In genomic region chr13:20608438-20609020, GRCh38 we compare ENCODE assay signal across 28 cellular contexts. TPM values are rescaled to one million over a fixed set of nuclear protein-coding genes. Genes with fewer than 3 reads are reported as not detected.
DNase-seq lines count a peak whose midpoint lies in the region; ATAC-seq and TF ChIP-seq lines count a peak whose summit lies in the region.
"Had no signal": no experiment of that assay in that cellular context is flagged by ENCODE, and none has a peak within 500 bp of the region (broad histone marks: within the 10 kb centered on the region; RNA-seq: fewer than 3 reads in every experiment).

No MANE protein-coding gene starts in this region.

- H3K56ac ChIP-seq in H9 (ENCODE audit: insufficient read length, low read depth, low read length): no peak overlapping the region

- no peak overlapping the region for H3K4me3 Mint-ChIP-seq in neural crest cell
- no peak overlapping the region for H3K4me3 Mint-ChIP-seq in H9
- H3K4me3 Mint-ChIP-seq: activated CD8-positive, alpha-beta T cell treated with anti-CD3 and anti-CD28 coated beads for 36 hours; activated naive CD8-positive, alpha-beta T cell treated with anti-CD3 and anti-CD28 coated beads, Interleukin-2, amount 10 ng/mL, durations not matched to agents 7 days and 5 days; brain; naive thymus-derived CD4-positive, alpha-beta T cell had no signal

- in situ Hi-C loops in GM23248 (cut with MboI): no loop called here

- H4K8ac ChIP-seq in H9 (replicated peaks; ENCODE audit: insufficient read length, low read depth, low read length): no peak overlapping the region

- H3K79me2 ChIP-seq in GM23248 (ENCODE audit: insufficient read depth) (no peaks in the 10 kb centered on the region), H9 (ENCODE audit: insufficient read depth, low read length) (no peaks in the 10 kb centered on the region)

- no peak overlapping the region for H2AK5ac ChIP-seq in H9 (ENCODE audit: insufficient read length, low read length)

- H3K9ac ChIP-seq in GM23248: peak overlapping the region; percentile 36
- no peak overlapping the region for H3K9ac ChIP-seq in H9 (ENCODE audit: extremely low read depth, insufficient read length, low read length)

- WGBS in GM23248 (ENCODE audit: low coverage in 1 of 2, low lambda C conversion rate in 2 of 2, missing lambda C conversion rate in 2 of 2), 2 experiments: 81 to 92% methylated on average over 9 to 10 of the region's 10 CpGs
- WGBS in H9 (ENCODE audit: extremely low coverage, insufficient read length, low lambda C conversion rate): no CpG with 5 or more reads among the region's 10 CpGs

- no peak overlapping the region for H2BK12ac ChIP-seq in H9 (ENCODE audit: insufficient read length, low read depth, low read length)

- peak overlapping the region; percentile 48 for H3K27ac ChIP-seq in GM23248
- peak overlapping the region; percentile 61 for H3K27ac ChIP-seq in angular gyrus (ENCODE audit: low read depth, low read length)
- H3K27ac ChIP-seq in H9 (ENCODE audit: insufficient read length, low read depth, low read length): no peak overlapping the region
- H3K27ac ChIP-seq: coronary artery, heart right ventricle, left lung, right atrium auricular region, tibial artery had no signal

- no peak overlapping the region for H4K91ac ChIP-seq in H9 (ENCODE audit: insufficient read length, low read depth, low read length)

- no peaks in the 10 kb centered on the region for H3K27me3 Mint-ChIP-seq in neural crest cell (ENCODE audit: low read depth)
- H3K27me3 Mint-ChIP-seq in H9 (ENCODE audit: low read depth): no peaks in the 10 kb centered on the region
- H3K27me3 Mint-ChIP-seq: activated CD8-positive, alpha-beta T cell treated with anti-CD3 and anti-CD28 coated beads for 36 hours; activated naive CD8-positive, alpha-beta T cell treated with anti-CD3 and anti-CD28 coated beads, Interleukin-2, amount 10 ng/mL, durations not matched to agents 7 days and 5 days; brain; naive thymus-derived CD4-positive, alpha-beta T cell had no signal

- H3K36me3 Mint-ChIP-seq in neural crest cell (ENCODE audit: low read depth): peaks cover 15% of the 10 kb centered on the region
- peaks cover 0 to 11% (median 0%) of the 10 kb centered on the region in 3 experiments; a peak in 1 of 7 replicates for H3K36me3 Mint-ChIP-seq in H9 (ENCODE audit: insufficient read depth in 1 of 3, low read depth in 3 of 3)
- H3K36me3 Mint-ChIP-seq: activated naive CD8-positive, alpha-beta T cell treated with anti-CD3 and anti-CD28 coated beads, Interleukin-2, amount 10 ng/mL, durations not matched to agents 7 days and 5 days had no signal

- H3K23me2 ChIP-seq in H9 (ENCODE audit: insufficient read length, low read depth, low read length, poor library complexity, severe bottlenecking): no peaks in the 10 kb centered on the region

- H3K27ac Mint-ChIP-seq in neural crest cell (ENCODE audit: unreplicated experiment) (peak overlapping the region; percentile 12), H9 (no peak overlapping the region)
- H3K27ac Mint-ChIP-seq: activated CD8-positive, alpha-beta T cell treated with anti-CD3 and anti-CD28 coated beads for 36 hours; activated naive CD8-positive, alpha-beta T cell treated with anti-CD3 and anti-CD28 coated beads, Interleukin-2, amount 10 ng/mL, durations not matched to agents 7 days and 5 days; naive thymus-derived CD4-positive, alpha-beta T cell had no signal

- H2BK20ac ChIP-seq in H9 (ENCODE audit: low read depth, low read length, poor library complexity, severe bottlenecking): no peak overlapping the region

- H3K4me2 ChIP-seq in GM23248 (ENCODE audit: unreplicated experiment) (peak overlapping the region; percentile 25), H9 (ENCODE audit: insufficient read depth, insufficient read length, low read length) (no peak overlapping the region)

- peaks cover 17% of the 10 kb centered on the region for H3F3A ChIP-seq in GM23248 (ENCODE audit: insufficient read depth)

- H3K9me3 Mint-ChIP-seq in neural crest cell (no peaks in the 10 kb centered on the region), H9 (no peaks in the 10 kb centered on the region)
- H3K9me3 Mint-ChIP-seq: activated CD8-positive, alpha-beta T cell treated with anti-CD3 and anti-CD28 coated beads for 36 hours; activated naive CD8-positive, alpha-beta T cell treated with anti-CD3 and anti-CD28 coated beads, Interleukin-2, amount 10 ng/mL, durations not matched to agents 7 days and 5 days; brain; naive thymus-derived CD4-positive, alpha-beta T cell had no signal

- ATAC-seq in HG03108 (IDR thresholded peaks at IDR 0.05; ENCODE audit: unreplicated experiment) (no peak), HG03571 (IDR thresholded peaks at IDR 0.05; ENCODE audit: unreplicated experiment) (no peak), GM18519 (IDR thresholded peaks at IDR 0.05; ENCODE audit: low FRiP score, unreplicated experiment) (no peak)
- ATAC-seq: activated CD8-positive, alpha-beta T cell treated with anti-CD3 and anti-CD28 coated beads for 36 hours; heart right ventricle; left lung; naive thymus-derived CD4-positive, alpha-beta T cell; Panc1 had no signal

- no peak overlapping the region for H2BK5ac ChIP-seq in H9 (ENCODE audit: insufficient read length, low read length)

- no peaks in the 10 kb centered on the region for H3K27me3 ChIP-seq in GM23248 (replicated peaks; ENCODE audit: insufficient read depth)
- no peaks in the 10 kb centered on the region for H3K27me3 ChIP-seq in H9 (ENCODE audit: insufficient read depth, low read length)
- H3K27me3 ChIP-seq: heart right ventricle, left lung, right atrium auricular region, tibial artery had no signal

- H2BK15ac ChIP-seq in H9 (ENCODE audit: low read depth, low read length): no peak overlapping the region

- no peak for TF ChIP-seq CTCF in neural crest cell (conservative IDR thresholded peaks at IDR 0.05)
- TF ChIP-seq CTCF in H9 (conservative IDR thresholded peaks at IDR 0.05): no peak

- no peak overlapping the region for H2BK120ac ChIP-seq in H9 (ENCODE audit: low read depth, low read length, poor library complexity, severe bottlenecking)

- H3K23ac ChIP-seq in H9 (ENCODE audit: insufficient read length, low read depth, low read length): no peak overlapping the region

- H3K9me3 ChIP-seq in GM23248 (ENCODE audit: low read depth): no peaks in the 10 kb centered on the region
- no peaks in the 10 kb centered on the region for H3K9me3 ChIP-seq in H9 (ENCODE audit: control insufficient read depth, low read depth, low read length)
- H3K9me3 ChIP-seq: Caco-2, HAP-1, heart right ventricle, left lung, right atrium auricular region, tibial artery had no signal

- no peak overlapping the region for H3T11ph ChIP-seq in H9 (ENCODE audit: low read length)

- H3K14ac ChIP-seq in H9 (ENCODE audit: insufficient read depth, low read length): no peak overlapping the region

- no peaks in the 10 kb centered on the region for H3K36me3 ChIP-seq in GM23248 (ENCODE audit: low read depth)
- H3K36me3 ChIP-seq: HAP-1 had no signal

- peaks cover 11% of the 10 kb centered on the region for H3K4me1 ChIP-seq in GM23248 (ENCODE audit: insufficient read depth)
- no peaks in the 10 kb centered on the region for H3K4me1 ChIP-seq in H9 (ENCODE audit: insufficient read depth, low read length)
- H3K4me1 ChIP-seq: Caco-2, HAP-1, heart right ventricle, left lung, right atrium auricular region, tibial artery had no signal

- H4K5ac ChIP-seq in H9 (ENCODE audit: insufficient read length, low read depth, low read length): no peak overlapping the region

- no peaks in the 10 kb centered on the region for H3K79me1 ChIP-seq in H9 (ENCODE audit: insufficient read depth, low read depth, low read length, poor library complexity, severe bottlenecking)

- H3K9me2 ChIP-seq in GM23248 (ENCODE audit: insufficient read depth): no peaks in the 10 kb centered on the region

- H3K4ac ChIP-seq in H9 (ENCODE audit: low read depth, low read length): no peak overlapping the region

- H3K4me1 Mint-ChIP-seq in neural crest cell (peaks cover 3% of the 10 kb centered on the region), H9 (peaks cover 5 to 6% of the 10 kb centered on the region in 2 experiments; a peak in 3 of 4 replicates)
- H3K4me1 Mint-ChIP-seq: activated naive CD8-positive, alpha-beta T cell treated with anti-CD3 and anti-CD28 coated beads, Interleukin-2, amount 10 ng/mL, durations not matched to agents 7 days and 5 days; brain; naive thymus-derived CD4-positive, alpha-beta T cell had no signal

- DNase-seq in GM23248 (peak; percentile 3), fibroblast of gingiva (ENCODE audit: low read depth) (peak; percentile 1), neural crest cell (ENCODE audit: low read depth, low spot score) (no peak), H9 (no peak)
- DNase-seq: activated CD4-positive, CD25-positive, alpha-beta regulatory T cell treated with anti-CD3 and anti-CD28 coated beads, Interleukin-2, amount 50 U/mL, for 72 hours; activated CD8-positive, alpha-beta T cell treated with anti-CD3 and anti-CD28 coated beads for 36 hours; activated effector memory CD4-positive, alpha-beta T cell treated with anti-CD3 and anti-CD28 coated beads, Interleukin-2, amount 50 U/mL, for 16 hours; activated naive CD8-positive, alpha-beta T cell treated with anti-CD3 and anti-CD28 coated beads, Interleukin-2, amount 10 ng/mL, durations not matched to agents 7 days and 5 days; Caco-2; DND-41; heart right ventricle; left lung; naive thymus-derived CD4-positive, alpha-beta T cell; NCI-H1417 treated with DMSO at 0.1 percent for 48 hours; NCI-H2107; NCI-H510A; stimulated activated CD4-positive, alpha-beta T cell treated with anti-CD3 and anti-CD28 coated beads, Interleukin-4, amount 100 ng/mL, for 4 hours; stimulated activated naive CD4-positive, alpha-beta T cell; tibial artery had no signal

- no peak overlapping the region for H3K18ac ChIP-seq in H9 (ENCODE audit: insufficient read length, low read depth, low read length)

- H3K4me3 ChIP-seq in GM23248: no peak overlapping the region
- H3K4me3 ChIP-seq: coronary artery, HAP-1, heart right ventricle, left lung, right atrium auricular region, tibial artery had no signal

- H2AFZ ChIP-seq in GM23248: no peak overlapping the region
- H2AFZ ChIP-seq in H9 (ENCODE audit: low read length): no peak overlapping the region

- H4K20me1 ChIP-seq in GM23248 (ENCODE audit: insufficient read depth): no peaks in the 10 kb centered on the region
- H4K20me1 ChIP-seq in H9 (ENCODE audit: control insufficient read depth, insufficient read depth, insufficient read length): no peaks in the 10 kb centered on the region

RNA-seq across cellular contexts. Expression of gene IFT88, which starts 41.6 kb away (rescaled TPM):
- 5.6 and 10.3 TPM in 2 replicates for total RNA-seq in GM23248 (2014; rRNA removed; shearing (Covaris generic))
- 10.9 and 11.4 TPM in 2 replicates for polyA plus RNA-seq in GM23248 (2016; fragmentation: Nextera tagmentation; extraction: Ambion mirVana)
- 21.0 and 22.5 TPM in 2 replicates for total RNA-seq in neural crest cell
- 5.2 and 5.6 TPM in 2 replicates for total RNA-seq in H9 (2021)

Comparison
In these comparisons a context has a peak if more than half of its experiments do, and no peak if none do; other contexts are left out.
1. DNase-seq: peak in GM23248 (single experiment) and fibroblast of gingiva (single experiment); none in neural crest cell (single experiment) and H9 (single experiment).